8 cellular contexts compared by ENCODE assay signal in genomic region chr3:102673271-102674115, GRCh38.
DNase-seq lines count a peak whose midpoint lies in the region; ATAC-seq and TF ChIP-seq lines count a peak whose summit lies in the region.

No MANE protein-coding gene starts in this region.

- no peak for TF ChIP-seq POLR2A in esophagus squamous epithelium (IDR thresholded peaks at IDR 0.05)

- no peaks in the 10 kb centered on the region for H3K27me3 ChIP-seq in HUES64 (ENCODE audit: insufficient read depth, low read length)
- H3K27me3 ChIP-seq in esophagus squamous epithelium, result peaks cover 0 to 3% (median 0%) of the 10 kb centered on the region in 4 donors

- H3K4me3 ChIP-seq in HUES64 (ENCODE audit: low read length) (peak overlapping the region; percentile 24; the same call in 1 of the 2 replicates), esophagus squamous epithelium (peak overlapping the region in 1 of 4 donors; percentile 34)

- no peaks in the 10 kb centered on the region for H3K9me3 Mint-ChIP-seq in nephron

- H3K9me3 ChIP-seq in HUES64 (ENCODE audit: insufficient read depth, low read depth, low read length), result no peaks in the 10 kb centered on the region
- H3K9me3 ChIP-seq in esophagus squamous epithelium, result no peaks in the 10 kb centered on the region

- ATAC-seq in GM21528 (IDR thresholded peaks at IDR 0.05; ENCODE audit: low FRiP score, unreplicated experiment), result peak; percentile 85

- TF ChIP-seq CTCF in esophagus squamous epithelium (IDR thresholded peaks at IDR 0.05) (peak; percentile 27 to 76 (median 57)), nephron (IDR thresholded peaks at IDR 0.05; ENCODE audit: unreplicated experiment in 3 of 3) (peak; percentile 89 to 92 (median 92))

- H3K36me3 ChIP-seq in HUES64 (ENCODE audit: insufficient read depth, low read length), result no peaks in the 10 kb centered on the region
- no peaks in the 10 kb centered on the region for H3K36me3 ChIP-seq in esophagus squamous epithelium

- DNase-seq in DMS153 treated with DMSO at 0.1 percent for 48 hours (lab: John Stamatoyannopoulos, UW; ENCODE audit: unreplicated experiment), result peak; percentile 5
- peak; percentile 2 for DNase-seq in NOMO-1 treated with dmso at 0.1 percent for 144 hours (lab: John Stamatoyannopoulos, UW; ENCODE audit: unreplicated experiment)
- peak; percentile 34 for DNase-seq in activated T-cell treated with anti-CD3 and anti-CD28 coated beads for 1 hour (ENCODE audit: low read depth)
- no peak for DNase-seq in esophagus squamous epithelium (lab: John Stamatoyannopoulos, UW)
- peak in 41 of 49 donors; percentile 0 to 68 (median 24) for DNase-seq in substantia nigra (lab: John Stamatoyannopoulos, UW)

- H3K9ac ChIP-seq in HUES64 (ENCODE audit: low read depth, low read length), result peak overlapping the region; percentile 23; the same call in 1 of the 2 replicates

- H3K4me3 Mint-ChIP-seq in nephron, result peak overlapping the region; percentile 64 to 77 (median 75)

- H3K4me1 Mint-ChIP-seq in nephron, result peaks cover 19% of the 10 kb centered on the region

- H3K27ac Mint-ChIP-seq in nephron, result peak overlapping the region; percentile 55 to 86 (median 84)

- intact Hi-C loops in esophagus squamous epithelium (cut with DNase I), result no loop called here

- H3K27ac ChIP-seq in HUES64 (ENCODE audit: low read depth, low read length) (no peak overlapping the region), esophagus squamous epithelium (no peak overlapping the region), substantia nigra (ENCODE audit: low read depth, low read length, poor library complexity, severe bottlenecking) (no peak overlapping the region)

- H3K36me3 Mint-ChIP-seq in nephron (ENCODE audit: low read depth), result no peaks in the 10 kb centered on the region

- no peaks in the 10 kb centered on the region for H3K27me3 Mint-ChIP-seq in nephron (ENCODE audit: low read depth)

- 32% methylated on average over 16 of the region's 16 CpGs for WGBS in HUES64
- 7 to 15% methylated on average over 16 of the region's 16 CpGs for WGBS in esophagus squamous epithelium, 2 donors

- peaks cover 17% of the 10 kb centered on the region; the same call in 1 of the 2 replicates for H3K4me1 ChIP-seq in HUES64 (ENCODE audit: insufficient read depth, low read length)
- H3K4me1 ChIP-seq in esophagus squamous epithelium, result peaks cover 0 to 7% (median 0%) of the 10 kb centered on the region in 3 donors
